9 cellular contexts compared by ENCODE assay signal in the genomic region with DNA sequence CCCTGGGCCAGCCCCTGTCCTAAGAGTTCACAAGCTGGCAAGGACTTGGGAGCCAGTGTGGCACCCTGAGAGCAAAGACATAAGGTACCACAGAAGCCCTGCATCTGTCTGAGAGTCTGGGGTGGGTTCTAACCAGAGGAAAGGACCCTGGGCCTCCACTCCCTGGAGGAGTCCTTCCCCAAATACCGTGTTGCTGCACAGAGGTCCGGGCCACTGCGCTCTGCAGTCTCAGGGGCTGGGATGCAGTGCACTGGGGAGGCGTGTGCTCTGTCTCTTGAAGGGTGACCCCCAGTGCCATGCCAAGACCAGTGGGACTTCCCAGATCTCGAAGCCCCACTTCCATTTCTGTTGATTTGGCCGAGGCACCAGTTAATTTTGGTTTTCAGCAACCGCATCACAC. TPM values are rescaled to one million over a fixed set of nuclear protein-coding genes. Genes with fewer than 3 reads are reported as not detected.
A peak's percentile ranks its signal among the peaks of the same experiment; 100 is the strongest.
DNase-seq lines count a peak whose midpoint lies in the region; ATAC-seq, FAIRE-seq and TF ChIP-seq lines count a peak whose summit lies in the region.
"Had no signal": no experiment of that assay in that cellular context is flagged by ENCODE, and none has a peak within 500 bp of the region (broad histone marks: within the 10 kb centered on the region; RNA-seq: fewer than 3 reads in every experiment).

No MANE protein-coding gene starts in this region.

- H3K4me3 Mint-ChIP-seq in activated naive CD4-positive, alpha-beta T cell treated with anti-CD3 and anti-CD28 coated beads, Interleukin-2, amount 10 ng/mL, durations not matched to agents 7 days and 5 days, result no peak overlapping the region

- ATAC-seq in activated naive CD4-positive, alpha-beta T cell treated with anti-CD3 and anti-CD28 coated beads, Interleukin-2, amount 50 U/mL, for 72 hours, result no peak
- ATAC-seq in HG02981 (IDR thresholded peaks at IDR 0.05; ENCODE audit: unreplicated experiment) (no peak), GM21423 (IDR thresholded peaks at IDR 0.05; ENCODE audit: unreplicated experiment) (no peak)

- peaks cover 71% of the 10 kb centered on the region for H3K4me1 Mint-ChIP-seq in activated naive CD4-positive, alpha-beta T cell treated with anti-CD3 and anti-CD28 coated beads, Interleukin-2, amount 10 ng/mL, durations not matched to agents 7 days and 5 days

- peak; percentile 42 for FAIRE-seq in endothelial cell of umbilical vein (lab: Jason Lieb, UNC)

- no peaks in the 10 kb centered on the region for H4K20me1 ChIP-seq in endothelial cell of umbilical vein (replicated peaks; ENCODE audit: control insufficient read depth, extremely low read depth, insufficient read depth, low read length)

- no peak for TF ChIP-seq CTCF in endothelial cell of umbilical vein (IDR thresholded peaks at IDR 0.05; ENCODE audit: extremely low read depth in 1 of 2, insufficient read depth in 1 of 2, low read depth in 1 of 2, low read length in 2 of 2)
- no peak for TF ChIP-seq CTCF in testis (IDR thresholded peaks at IDR 0.05)

- no peaks in the 10 kb centered on the region for H3K36me3 ChIP-seq in endothelial cell of umbilical vein (ENCODE audit: control insufficient read depth in 2 of 2, extremely low read depth in 1 of 2, insufficient read depth in 2 of 2, low read length in 2 of 2)
- no peaks in the 10 kb centered on the region for H3K36me3 ChIP-seq in testis (ENCODE audit: low read depth, missing control alignments)

- no peak overlapping the region for H2AFZ ChIP-seq in endothelial cell of umbilical vein (ENCODE audit: low read depth, low read length)

- no peaks in the 10 kb centered on the region for H3K9me1 ChIP-seq in endothelial cell of umbilical vein (replicated peaks; ENCODE audit: control insufficient read depth, extremely low read depth, insufficient read depth, low read length)

- intact Hi-C loops in endothelial cell of umbilical vein (cut with micrococcal nuclease), result no loop called here
- intact Hi-C loops in testis (cut with DNase I; ENCODE audit: low total_unique reads), result no loop called here

- no peak for DNase-seq in activated naive CD4-positive, alpha-beta T cell treated with anti-CD3 and anti-CD28 coated beads, Interleukin-2, amount 10 ng/mL, durations not matched to agents 7 days and 5 days
- no peak for DNase-seq in activated naive CD4-positive, alpha-beta T cell treated with anti-CD3 and anti-CD28 coated beads, Interleukin-2, amount 50 U/mL, for 72 hours (ENCODE audit: low spot score in 2 of 2)
- DNase-seq in endothelial cell of umbilical vein (ENCODE audit: low read depth, low spot score), result no peak
- no peak for DNase-seq in testis
- DNase-seq: activated CD4-positive, alpha-beta T cell treated with anti-CD3 and anti-CD28 coated beads for 1 hour; NK-92 treated with Interleukin-12 subunit alpha and Interleukin-12 subunit beta, amount 100 ng/mL, for 24 hours had no signal

- no peaks in the 10 kb centered on the region for H3K9me3 Mint-ChIP-seq in activated naive CD4-positive, alpha-beta T cell treated with anti-CD3 and anti-CD28 coated beads, Interleukin-2, amount 10 ng/mL, durations not matched to agents 7 days and 5 days
- no peaks in the 10 kb centered on the region for H3K9me3 Mint-ChIP-seq in activated naive CD4-positive, alpha-beta T cell treated with anti-CD3 and anti-CD28 coated beads, Interleukin-2, amount 50 U/mL, for 72 hours

- no peaks in the 10 kb centered on the region for H3K79me2 ChIP-seq in endothelial cell of umbilical vein (ENCODE audit: control insufficient read depth, insufficient read depth, low read length)

- POLR2A ChIA-PET in endothelial cell of umbilical vein (lab: Charles Lee), result no interaction called here

- dilution Hi-C loops in endothelial cell of umbilical vein (cut with MboI; ENCODE audit: extremely low pct_ligation_motif_present, low sequenced_read_pairs), result no loop called here

- CTCF ChIA-PET in activated naive CD4-positive, alpha-beta T cell treated with anti-CD3 and anti-CD28 coated beads, Interleukin-2, amount 10 ng/mL, durations not matched to agents 7 days and 5 days (lab: Charles Lee), result interaction anchor here (1.3 to 28.2 kb wide), 6 partner anchors 8 to 41 kb away, joined by 3 to 506 read pairs (median 16); partner anchors contain the start of genes GGA1, LGALS1, NOL12 and PDXP
- CTCF ChIA-PET in endothelial cell of umbilical vein (lab: Charles Lee), result interaction anchor here (2.1 to 2.3 kb wide), 2 partner anchors 7 to 43 kb away, joined by 7 to 32 read pairs; no protein-coding TSS in a partner anchor

- TF ChIP-seq POLR2A in endothelial cell of umbilical vein (IDR thresholded peaks at IDR 0.05; ENCODE audit: low read depth, low read length) (no peak), testis (IDR thresholded peaks at IDR 0.05) (no peak)

- no peaks in the 10 kb centered on the region for H3K27me3 Mint-ChIP-seq in activated naive CD4-positive, alpha-beta T cell treated with anti-CD3 and anti-CD28 coated beads, Interleukin-2, amount 10 ng/mL, durations not matched to agents 7 days and 5 days

- no peaks in the 10 kb centered on the region for H3K9me3 ChIP-seq in endothelial cell of umbilical vein (replicated peaks; ENCODE audit: control insufficient read depth, insufficient read depth, low read length)
- H3K9me3 ChIP-seq in testis, result no peaks in the 10 kb centered on the region

- H3K27me3 ChIP-seq in endothelial cell of umbilical vein (ENCODE audit: control insufficient read depth in 2 of 2, insufficient read depth in 2 of 2, low read length in 2 of 2), result no peaks in the 10 kb centered on the region
- no peaks in the 10 kb centered on the region for H3K27me3 ChIP-seq in testis

- H3K27ac Mint-ChIP-seq in activated naive CD4-positive, alpha-beta T cell treated with anti-CD3 and anti-CD28 coated beads, Interleukin-2, amount 10 ng/mL, durations not matched to agents 7 days and 5 days, result peak overlapping the region; percentile 89
- H3K27ac Mint-ChIP-seq in activated naive CD4-positive, alpha-beta T cell treated with anti-CD3 and anti-CD28 coated beads, Interleukin-2, amount 50 U/mL, for 72 hours, result peak overlapping the region in 1 of 2 donors; percentile 93

- H3K4me1 ChIP-seq in endothelial cell of umbilical vein (ENCODE audit: control insufficient read depth, extremely low read depth, insufficient read depth, low read length), result peaks cover 19% of the 10 kb centered on the region
- peaks cover 44% of the 10 kb centered on the region for H3K4me1 ChIP-seq in testis

- BruUV-seq in endothelial cell of umbilical vein (replicated peaks; lab: Mats Ljungman, UMichigan), result no TSS peak

- no peak overlapping the region for H3K27ac ChIP-seq in endothelial cell of umbilical vein (ENCODE audit: insufficient read depth, low read depth, low read length)
- peak overlapping the region; percentile 16 to 82 for H3K27ac ChIP-seq in testis

- H3K4me3 ChIP-seq in endothelial cell of umbilical vein (replicated peaks in 1 of 3; ENCODE audit: insufficient read depth in 1 of 3, low read depth in 1 of 3, low read length in 3 of 3), result no peak overlapping the region
- no peak overlapping the region for H3K4me3 ChIP-seq in testis

- H3K4me2 ChIP-seq in endothelial cell of umbilical vein (ENCODE audit: insufficient read depth, low read length), result no peak overlapping the region

- 84% methylated on average over 7 of the region's 7 CpGs; no CpG with 5 or more reads in 1 of the 2 donors for WGBS in testis, 2 donors

- no peak overlapping the region for H3K9ac ChIP-seq in endothelial cell of umbilical vein (replicated peaks; ENCODE audit: extremely low read depth, insufficient read depth, low read length)

- H3K36me3 Mint-ChIP-seq in activated naive CD4-positive, alpha-beta T cell treated with anti-CD3 and anti-CD28 coated beads, Interleukin-2, amount 10 ng/mL, durations not matched to agents 7 days and 5 days, result peaks cover 9% of the 10 kb centered on the region
- peaks cover 2 to 7% of the 10 kb centered on the region in 2 donors for H3K36me3 Mint-ChIP-seq in activated naive CD4-positive, alpha-beta T cell treated with anti-CD3 and anti-CD28 coated beads, Interleukin-2, amount 50 U/mL, for 72 hours

RNA-seq across cellular contexts. Expression of gene SH3BP1, which starts 4.3 kb away (rescaled TPM):
- 10 to 100 TPM; 82.9 to 98.5 TPM for total RNA-seq in activated naive CD4-positive, alpha-beta T cell treated with anti-CD3 and anti-CD28 coated beads, Interleukin-2, amount 50 U/mL, for 72 hours
- total RNA-seq in endothelial cell of umbilical vein (2.8 and 4.3 TPM in 2 replicates), testis (10 to 100 TPM; 15.7 to 23.6 TPM)
- polyA plus RNA-seq in endothelial cell of umbilical vein (2.3 and 4.2 TPM in 2 replicates), testis (ENCODE audit: insufficient read depth, low read depth, low replicate concordance) (11.9 TPM)
- polyA plus RNA-seq in endothelial cell of umbilical vein (2011; cell fraction: cytosol; rRNA removed), result 4.8 and 5.9 TPM in 2 replicates
- polyA plus RNA-seq in endothelial cell of umbilical vein (2011; cell fraction: nucleus; rRNA removed), result 7.6 and 9.2 TPM in 2 replicates
- 9.5 and 10.4 TPM in 2 replicates for polyA plus RNA-seq in endothelial cell of umbilical vein (2012)
- polyA minus RNA-seq in endothelial cell of umbilical vein, result 5.3 and 7.2 TPM in 2 replicates
- not detected for polyA minus RNA-seq in endothelial cell of umbilical vein (2011; cell fraction: cytosol; rRNA and poly(A)+ RNA removed)
- 1.5 and 3.1 TPM in 2 replicates for polyA minus RNA-seq in endothelial cell of umbilical vein (2011; cell fraction: nucleus; rRNA and poly(A)+ RNA removed)

RNA-seq across cellular contexts. Expression of gene PDXP, which starts 23.4 kb away (rescaled TPM):
- total RNA-seq in activated naive CD4-positive, alpha-beta T cell treated with anti-CD3 and anti-CD28 coated beads, Interleukin-2, amount 50 U/mL, for 72 hours, result 10 to 100 TPM; 34.5 to 38.2 TPM
- total RNA-seq in endothelial cell of umbilical vein, result 14.8 and 18.0 TPM in 2 replicates
- 20.0 and 22.6 TPM in 2 replicates for polyA plus RNA-seq in endothelial cell of umbilical vein
- 17.7 and 18.2 TPM in 2 replicates for polyA plus RNA-seq in endothelial cell of umbilical vein (2011; cell fraction: cytosol; rRNA removed)
- polyA plus RNA-seq in endothelial cell of umbilical vein (2011; cell fraction: nucleus; rRNA removed), result 6.1 and 6.5 TPM in 2 replicates
- 10.5 and 13.7 TPM in 2 replicates for polyA plus RNA-seq in endothelial cell of umbilical vein (2012)
- polyA minus RNA-seq in endothelial cell of umbilical vein, result 9.2 and 10.3 TPM in 2 replicates
- 29.8 TPM for polyA minus RNA-seq in endothelial cell of umbilical vein (2011; cell fraction: cytosol; rRNA and poly(A)+ RNA removed)
- 2.7 and 4.6 TPM in 2 replicates for polyA minus RNA-seq in endothelial cell of umbilical vein (2011; cell fraction: nucleus; rRNA and poly(A)+ RNA removed)
- total RNA-seq in testis, result 100 to 1,000 TPM in 1 of 2 donors, 10 to 100 TPM in 1; 95.7 to 117 TPM
- 51.9 TPM for polyA plus RNA-seq in testis (ENCODE audit: insufficient read depth, low read depth, low replicate concordance)

RNA-seq across cellular contexts. Expression of gene GGA1, which starts 26.5 kb away (rescaled TPM):
- total RNA-seq in activated naive CD4-positive, alpha-beta T cell treated with anti-CD3 and anti-CD28 coated beads, Interleukin-2, amount 50 U/mL, for 72 hours, result 10 to 100 TPM; 68.8 to 83.9 TPM
- 55.9 and 67.5 TPM in 2 replicates for total RNA-seq in endothelial cell of umbilical vein
- 54.1 and 75.6 TPM in 2 replicates for polyA plus RNA-seq in endothelial cell of umbilical vein
- polyA plus RNA-seq in endothelial cell of umbilical vein (2011; cell fraction: cytosol; rRNA removed), result 21.0 and 32.6 TPM in 2 replicates
- polyA plus RNA-seq in endothelial cell of umbilical vein (2011; cell fraction: nucleus; rRNA removed), result 228 and 233 TPM in 2 replicates
- polyA plus RNA-seq in endothelial cell of umbilical vein (2012), result 33.6 and 34.6 TPM in 2 replicates
- 40.4 and 48.0 TPM in 2 replicates for polyA minus RNA-seq in endothelial cell of umbilical vein
- polyA minus RNA-seq in endothelial cell of umbilical vein (2011; cell fraction: cytosol; rRNA and poly(A)+ RNA removed), result 13.4 TPM
- 47.3 and 65.5 TPM in 2 replicates for polyA minus RNA-seq in endothelial cell of umbilical vein (2011; cell fraction: nucleus; rRNA and poly(A)+ RNA removed)
- total RNA-seq in testis, result 100 to 1,000 TPM; 274 to 359 TPM
- polyA plus RNA-seq in testis (ENCODE audit: insufficient read depth, low read depth, low replicate concordance), result 354 TPM

RNA-seq across cellular contexts. Expression of gene LGALS1, which starts 40.3 kb away (rescaled TPM):
- 100 to 1,000 TPM; 362 to 981 TPM for total RNA-seq in activated naive CD4-positive, alpha-beta T cell treated with anti-CD3 and anti-CD28 coated beads, Interleukin-2, amount 50 U/mL, for 72 hours
- total RNA-seq in endothelial cell of umbilical vein (2,698 and 3,340 TPM in 2 replicates), testis (100 to 1,000 TPM; 466 to 960 TPM)
- polyA plus RNA-seq in endothelial cell of umbilical vein (13,642 and 14,745 TPM in 2 replicates), testis (ENCODE audit: insufficient read depth, low read depth, low replicate concordance) (681 TPM)
- polyA plus RNA-seq in endothelial cell of umbilical vein (2011; cell fraction: cytosol; rRNA removed), result 7,658 and 7,748 TPM in 2 replicates
- polyA plus RNA-seq in endothelial cell of umbilical vein (2011; cell fraction: nucleus; rRNA removed), result 1,908 and 1,936 TPM in 2 replicates
- 4,419 and 5,787 TPM in 2 replicates for polyA plus RNA-seq in endothelial cell of umbilical vein (2012)
- polyA minus RNA-seq in endothelial cell of umbilical vein, result 3,664 and 4,504 TPM in 2 replicates
- polyA minus RNA-seq in endothelial cell of umbilical vein (2011; cell fraction: cytosol; rRNA and poly(A)+ RNA removed), result 162 TPM
- 352 and 404 TPM in 2 replicates for polyA minus RNA-seq in endothelial cell of umbilical vein (2011; cell fraction: nucleus; rRNA and poly(A)+ RNA removed)
- polyA plus RNA-seq: neural cell had no signal

RNA-seq across cellular contexts. Expression of gene NOL12, which starts 51.0 kb away (rescaled TPM):
- 10 to 100 TPM; 24.0 to 42.1 TPM for total RNA-seq in activated naive CD4-positive, alpha-beta T cell treated with anti-CD3 and anti-CD28 coated beads, Interleukin-2, amount 50 U/mL, for 72 hours
- total RNA-seq in endothelial cell of umbilical vein (29.1 and 31.5 TPM in 2 replicates), testis (10 to 100 TPM; 46.6 to 51.2 TPM)
- polyA plus RNA-seq in endothelial cell of umbilical vein (22.0 and 23.2 TPM in 2 replicates), testis (ENCODE audit: insufficient read depth, low read depth, low replicate concordance) (76.2 TPM)
- polyA plus RNA-seq in endothelial cell of umbilical vein (2011; cell fraction: cytosol; rRNA removed), result 28.0 and 29.6 TPM in 2 replicates
- polyA plus RNA-seq in endothelial cell of umbilical vein (2011; cell fraction: nucleus; rRNA removed), result 38.0 and 54.7 TPM in 2 replicates
- 14.6 and 17.9 TPM in 2 replicates for polyA plus RNA-seq in endothelial cell of umbilical vein (2012)
- 11.6 and 13.0 TPM in 2 replicates for polyA minus RNA-seq in endothelial cell of umbilical vein
- polyA minus RNA-seq in endothelial cell of umbilical vein (2011; cell fraction: cytosol; rRNA and poly(A)+ RNA removed), result 10.0 TPM
- 8.0 and 12.8 TPM in 2 replicates for polyA minus RNA-seq in endothelial cell of umbilical vein (2011; cell fraction: nucleus; rRNA and poly(A)+ RNA removed)
